ENCODE assay signal across 8 cellular contexts in the genomic region with DNA sequence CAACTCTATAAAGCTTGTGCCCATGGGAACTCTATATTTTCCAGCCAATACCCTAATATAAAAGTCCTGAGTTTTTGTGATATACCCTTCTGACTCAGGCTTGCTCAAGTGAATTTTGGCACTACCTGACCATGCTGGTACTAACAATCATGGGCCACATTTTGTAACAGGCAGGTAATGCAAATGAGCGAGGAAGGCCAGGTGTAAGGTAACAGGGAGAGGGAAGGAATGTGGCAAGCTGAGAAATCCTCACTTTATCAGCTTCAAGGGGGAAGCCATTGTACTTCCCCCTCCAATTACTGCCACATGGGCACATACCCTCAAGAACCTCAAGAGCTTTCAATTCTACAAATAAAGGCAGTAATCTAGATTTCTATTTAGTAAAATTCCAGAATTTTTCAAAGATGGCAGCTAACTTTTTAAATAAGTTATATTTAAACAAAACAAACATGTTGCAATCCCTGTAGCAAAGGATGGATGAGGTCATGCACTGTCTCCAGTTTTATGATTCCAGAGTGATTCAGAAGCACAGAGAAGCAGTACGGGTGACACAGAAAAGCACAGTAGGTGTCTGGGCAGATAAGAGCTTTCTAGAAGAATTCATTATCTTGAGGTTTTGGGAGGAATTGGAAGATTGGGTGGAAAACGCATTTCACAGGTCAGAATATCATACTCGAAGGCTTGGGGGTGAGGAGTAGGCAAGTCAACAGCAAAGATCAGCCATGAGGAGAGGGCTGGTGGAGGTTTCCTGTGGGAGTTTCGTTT.
DNase-seq lines count a peak whose midpoint lies in the region; ATAC-seq and TF ChIP-seq lines count a peak whose summit lies in the region.

No MANE protein-coding gene starts in this region.

- H3K36me3 Mint-ChIP-seq in osteocyte (ENCODE audit: unreplicated experiment), result peaks cover 26% of the 10 kb centered on the region

- no peak for ATAC-seq in GM21529 (IDR thresholded peaks at IDR 0.05; ENCODE audit: unreplicated experiment)

- no peaks in the 10 kb centered on the region for H3K27me3 Mint-ChIP-seq in osteocyte (ENCODE audit: unreplicated experiment)

- TF ChIP-seq CTCF in osteocyte (IDR thresholded peaks at IDR 0.05), result no peak

- H3K4me3 Mint-ChIP-seq in osteocyte (ENCODE audit: unreplicated experiment), result peak overlapping the region; percentile 56

- POLR2A ChIA-PET in HEK293T (lab: Yijun Ruan, JAX), result interaction anchor here (0.5 to 3.4 kb wide), 3 partner anchors 15 to 492 kb away, joined by 3 to 21 read pairs (median 4); a partner anchor contains a TSS

- peak overlapping the region; percentile 98 for H3K27ac Mint-ChIP-seq in osteocyte (ENCODE audit: unreplicated experiment)

- DNase-seq in EH (ENCODE audit: low read depth) (peak; percentile 94), NCI-H226 (peak; percentile 92), dedifferentiated amniotic fluid mesenchymal stem cell (ENCODE audit: extremely low spot score) (peak; percentile 64), osteocyte (ENCODE audit: extremely low spot score, unreplicated experiment) (no peak), HEK293T (ENCODE audit: extremely low spot score) (no peak), T-helper 9 cell (no peak), NCI-H526 treated with DMSO at 0.1 percent for 48 hours (lab: John Stamatoyannopoulos, UW) (no peak)

- peaks cover 14% of the 10 kb centered on the region for H3K9me3 Mint-ChIP-seq in osteocyte (ENCODE audit: unreplicated experiment)

- H3K4me1 Mint-ChIP-seq in osteocyte (ENCODE audit: unreplicated experiment), result peaks cover 60% of the 10 kb centered on the region

- CTCF ChIA-PET in HEK293T (lab: Yijun Ruan, JAX), result interaction anchor here (1.2 kb wide), 1 partner anchor 14 kb away, joined by 7 read pairs; no protein-coding TSS in a partner anchor

TF ChIP-seq in HEK293T, 16 proteins besides CTCF, POLR2A, EP300 and RAD21:
- TF ChIP-seq CTBP1 (IDR thresholded peaks at IDR 0.05; ENCODE audit: borderline replicate concordance) (no peak), FOXK2 (IDR thresholded peaks at IDR 0.05) (no peak), BHLHE40 (IDR thresholded peaks at IDR 0.05; ENCODE audit: borderline replicate concordance) (no peak), ZNF384 (IDR thresholded peaks at IDR 0.05) (no peak), SUZ12 (IDR thresholded peaks at IDR 0.05) (no peak), FOXA1 (IDR thresholded peaks at IDR 0.05) (no peak), NFRKB (IDR thresholded peaks at IDR 0.05) (no peak), ELF4 (IDR thresholded peaks at IDR 0.05) (no peak), LEF1 (IDR thresholded peaks at IDR 0.05; ENCODE audit: borderline replicate concordance) (no peak), ARNT (IDR thresholded peaks at IDR 0.05) (no peak), TARDBP (IDR thresholded peaks at IDR 0.05) (no peak), SP1 (IDR thresholded peaks at IDR 0.05) (no peak), FOXM1 (IDR thresholded peaks at IDR 0.05; ENCODE audit: borderline replicate concordance) (no peak)
- TF ChIP-seq, protein P1, sequence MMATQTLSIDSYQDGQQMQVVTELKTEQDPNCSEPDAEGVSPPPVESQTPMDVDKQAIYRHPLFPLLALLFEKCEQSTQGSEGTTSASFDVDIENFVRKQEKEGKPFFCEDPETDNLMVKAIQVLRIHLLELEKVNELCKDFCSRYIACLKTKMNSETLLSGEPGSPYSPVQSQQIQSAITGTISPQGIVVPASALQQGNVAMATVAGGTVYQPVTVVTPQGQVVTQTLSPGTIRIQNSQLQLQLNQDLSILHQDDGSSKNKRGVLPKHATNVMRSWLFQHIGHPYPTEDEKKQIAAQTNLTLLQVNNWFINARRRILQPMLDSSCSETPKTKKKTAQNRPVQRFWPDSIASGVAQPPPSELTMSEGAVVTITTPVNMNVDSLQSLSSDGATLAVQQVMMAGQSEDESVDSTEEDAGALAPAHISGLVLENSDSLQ (IDR thresholded peaks at IDR 0.05), result no peak

Comparison
In these comparisons a context has a peak if more than half of its experiments do, and no peak if none do; other contexts are left out.
1. DNase-seq: peak in EH (single experiment), NCI-H226 (single experiment) and dedifferentiated amniotic fluid mesenchymal stem cell (single experiment); none in osteocyte (single experiment), HEK293T (single experiment), T-helper 9 cell (single experiment) and NCI-H526 treated with DMSO at 0.1 percent for 48 hours (single experiment).